18 cellular contexts compared by ENCODE assay signal in the genomic region with DNA sequence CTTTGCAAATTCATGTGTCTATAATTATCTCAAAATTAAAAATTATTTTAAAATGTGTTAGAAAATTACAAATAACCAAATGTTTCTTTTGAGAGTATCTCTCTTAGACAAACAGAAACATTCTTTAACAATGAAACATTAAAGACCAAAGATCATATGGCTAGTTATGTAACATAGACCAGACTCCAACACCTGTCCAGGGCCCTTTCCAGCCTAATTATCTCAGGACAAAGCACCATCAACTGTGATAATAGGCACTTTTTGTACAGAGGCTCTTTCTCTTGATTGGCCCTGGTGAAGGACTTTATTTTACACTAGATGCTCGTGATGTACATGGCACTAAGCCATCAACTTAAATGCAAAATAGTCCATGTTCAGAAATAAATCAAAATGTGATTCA. TPM values are rescaled to one million over a fixed set of nuclear protein-coding genes. Genes with fewer than 3 reads are reported as not detected.
DNase-seq lines count a peak whose midpoint lies in the region; ATAC-seq and TF ChIP-seq lines count a peak whose summit lies in the region.
"Had no signal": no experiment of that assay in that cellular context is flagged by ENCODE, and none has a peak within 500 bp of the region (broad histone marks: within the 10 kb centered on the region; RNA-seq: fewer than 3 reads in every experiment).

No MANE protein-coding gene starts in this region.

- peaks cover 20% of the 10 kb centered on the region for H3K36me3 ChIP-seq in WERI-Rb-1
- H3K36me3 ChIP-seq: BE2C, HAP-1 had no signal

- ATAC-seq in GM21526 (IDR thresholded peaks at IDR 0.05; ENCODE audit: low FRiP score, unreplicated experiment), result no peak
- no peak for ATAC-seq in HG03457 (IDR thresholded peaks at IDR 0.05; ENCODE audit: unreplicated experiment)

- peak; percentile 89 for DNase-seq in COR-L47 (lab: John Stamatoyannopoulos, UW)
- peak; percentile 14 for DNase-seq in LHCN-M2 (ENCODE audit: low read depth)
- DNase-seq in NCI-H69 (lab: John Stamatoyannopoulos, UW), result peak; percentile 87
- DNase-seq in kidney tubule cell (ENCODE audit: low spot score), result peak; percentile 31
- DNase-seq in WERI-Rb-1, result no peak
- DNase-seq: BE2C; Calu3; CD4-positive, alpha-beta T cell; DMS79; NCI-H1694 treated with DMSO at 0.1 percent for 48 hours; NCI-H510A treated with DMSO at 0.1 percent for 48 hours; NK-92 treated with Interleukin-12 subunit alpha and Interleukin-12 subunit beta, amount 100 ng/mL, for 24 hours; OCI-M1; RPMI8226; SIG-M5 had no signal

- H3K4me3 ChIP-seq in WERI-Rb-1 (ENCODE audit: low read depth, low read length), result no peak overlapping the region
- H3K4me3 ChIP-seq: HAP-1 had no signal

- no peaks in the 10 kb centered on the region for H3K27me3 ChIP-seq in WERI-Rb-1 (ENCODE audit: insufficient read depth, low read depth, severe bottlenecking)
- H3K27me3 ChIP-seq: BE2C had no signal

- H3K9me3 ChIP-seq in WERI-Rb-1 (ENCODE audit: severe bottlenecking), result no peaks in the 10 kb centered on the region
- H3K9me3 ChIP-seq: BE2C, HAP-1 had no signal

- TF ChIP-seq CTCF in WERI-Rb-1 (IDR thresholded peaks at IDR 0.05; ENCODE audit: low read depth, low read length), result no peak

- H3K27ac ChIP-seq in WERI-Rb-1, result no peak overlapping the region

RNA-seq across cellular contexts. Expression of gene PLEKHA7, which starts 5.0 kb away (rescaled TPM):
- 0.13 and 0.29 TPM in 2 replicates for total RNA-seq in LHCN-M2 (2014; rRNA removed)
- polyA plus RNA-seq in LHCN-M2 (2012), result 1.5 TPM

RNA-seq across cellular contexts. Expression of gene RPS13, which starts 58.2 kb away (rescaled TPM):
- 674 and 904 TPM in 2 replicates for total RNA-seq in LHCN-M2 (2014; rRNA removed)
- polyA plus RNA-seq in LHCN-M2 (2012), result 1,432 TPM
